Comparison of ENCODE assay signal across 24 cellular contexts in the genomic region with DNA sequence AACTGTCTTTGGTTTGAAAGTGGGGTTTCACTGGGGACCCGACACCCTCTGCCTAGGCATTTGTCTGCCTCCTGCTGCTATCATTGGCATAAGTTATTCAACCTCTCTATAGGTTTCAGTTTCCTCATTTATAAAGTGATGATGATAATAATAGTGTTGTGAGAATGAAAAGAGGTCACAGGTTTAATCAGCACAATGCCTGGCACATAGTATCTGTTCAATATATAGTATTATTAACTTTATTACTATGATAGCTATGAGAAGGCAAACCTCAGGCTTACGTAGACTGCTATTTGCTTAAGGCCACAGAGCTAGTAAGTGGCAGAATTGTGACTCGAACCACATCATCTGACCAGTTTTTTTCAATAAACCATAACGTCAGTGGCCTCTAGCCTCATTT.
"Had no signal": no experiment of that assay in that cellular context is flagged by ENCODE, and none has a peak within 500 bp of the region (broad histone marks: within the 10 kb centered on the region; RNA-seq: fewer than 3 reads in every experiment).

No MANE protein-coding gene starts in this region.

- DNase-seq: activated CD4-positive, alpha-beta T cell treated with anti-CD3 and anti-CD28 coated beads for 48 hours; activated CD4-positive, alpha-beta T cell treated with anti-CD3 and anti-CD28 coated beads, Interleukin-2, amount 50 U/mL, for 48 hours; activated CD8-positive, alpha-beta memory T cell treated with anti-CD3 and anti-CD28 coated beads for 24 hours; activated naive CD8-positive, alpha-beta T cell treated with anti-CD3 and anti-CD28 coated beads, Interleukin-2, amount 50 U/mL, for 24 hours; amygdala; caudate nucleus; cortex of kidney; effector memory CD8-positive, alpha-beta T cell; erythroblast; gastrocnemius medialis; glutamatergic neuron; left ventricle myocardium superior; nephron progenitor cell; ovary; right lobe of liver; stimulated activated CD4-positive, alpha-beta T cell treated with anti-CD3 and anti-CD28 coated beads, Interleukin-2, amount 100 ng/mL, for 48 hours; substantia nigra; upper lobe of left lung had no signal

- ATAC-seq: activated naive CD8-positive, alpha-beta T cell treated with anti-CD3 and anti-CD28 coated beads, Interleukin-2, amount 50 U/mL, for 24 hours; effector memory CD8-positive, alpha-beta T cell; gastrocnemius medialis; left ventricle myocardium superior; right lobe of liver had no signal

- H3K27ac ChIP-seq: gastrocnemius medialis, neutrophil, ovary, right lobe of liver, upper lobe of left lung, vagina, VCaP had no signal

- H3K4me1 Mint-ChIP-seq: activated naive CD4-positive, alpha-beta T cell treated with anti-CD3 and anti-CD28 coated beads, Interleukin-2, amount 50 U/mL, for 24 hours; activated naive CD8-positive, alpha-beta T cell treated with anti-CD3 and anti-CD28 coated beads, Interleukin-2, amount 50 U/mL, for 24 hours; nephron progenitor cell had no signal

- H3K4me3 Mint-ChIP-seq: activated naive CD4-positive, alpha-beta T cell treated with anti-CD3 and anti-CD28 coated beads, Interleukin-2, amount 50 U/mL, for 24 hours; activated naive CD8-positive, alpha-beta T cell treated with anti-CD3 and anti-CD28 coated beads, Interleukin-2, amount 50 U/mL, for 24 hours; effector memory CD8-positive, alpha-beta T cell; nephron progenitor cell; stimulated activated naive CD8-positive, alpha-beta T cell treated with anti-CD3 and anti-CD28 coated beads, Interleukin-15, Interleukin-2, amounts not matched to agents 100 ng/mL and 50 ng/mL, for 24 hours had no signal

- H3K27ac Mint-ChIP-seq: activated naive CD4-positive, alpha-beta T cell treated with anti-CD3 and anti-CD28 coated beads, Interleukin-2, amount 50 U/mL, for 24 hours; activated naive CD8-positive, alpha-beta T cell treated with anti-CD3 and anti-CD28 coated beads, Interleukin-2, amount 50 U/mL, for 24 hours; progenitor cell of endocrine pancreas; stimulated activated naive CD8-positive, alpha-beta T cell treated with anti-CD3 and anti-CD28 coated beads, Interleukin-15, Interleukin-2, amounts not matched to agents 100 ng/mL and 50 ng/mL, for 24 hours had no signal

- H3K4me3 ChIP-seq: gastrocnemius medialis, ovary, right lobe of liver, upper lobe of left lung, vagina had no signal

- H3K4me1 ChIP-seq: gastrocnemius medialis, right lobe of liver, upper lobe of left lung, vagina had no signal

- H3K27me3 Mint-ChIP-seq: activated naive CD4-positive, alpha-beta T cell treated with anti-CD3 and anti-CD28 coated beads, Interleukin-2, amount 50 U/mL, for 24 hours; activated naive CD8-positive, alpha-beta T cell treated with anti-CD3 and anti-CD28 coated beads, Interleukin-2, amount 50 U/mL, for 24 hours; effector memory CD8-positive, alpha-beta T cell; stimulated activated naive CD8-positive, alpha-beta T cell treated with anti-CD3 and anti-CD28 coated beads, Interleukin-15, Interleukin-2, amounts not matched to agents 100 ng/mL and 50 ng/mL, for 24 hours had no signal

- H3K27me3 ChIP-seq: gastrocnemius medialis, neutrophil, ovary, right lobe of liver, upper lobe of left lung, vagina had no signal

- H3K9me3 ChIP-seq: gastrocnemius medialis, neutrophil, ovary, right lobe of liver, upper lobe of left lung, vagina had no signal

- H3K9me3 Mint-ChIP-seq: activated naive CD4-positive, alpha-beta T cell treated with anti-CD3 and anti-CD28 coated beads, Interleukin-2, amount 50 U/mL, for 24 hours; activated naive CD8-positive, alpha-beta T cell treated with anti-CD3 and anti-CD28 coated beads, Interleukin-2, amount 50 U/mL, for 24 hours; effector memory CD8-positive, alpha-beta T cell; nephron progenitor cell; stimulated activated naive CD8-positive, alpha-beta T cell treated with anti-CD3 and anti-CD28 coated beads, Interleukin-15, Interleukin-2, amounts not matched to agents 100 ng/mL and 50 ng/mL, for 24 hours had no signal

- H3K36me3 ChIP-seq: gastrocnemius medialis, neutrophil, ovary, right lobe of liver, upper lobe of left lung, vagina had no signal
